8 cellular contexts compared by ENCODE assay signal in the genomic region with DNA sequence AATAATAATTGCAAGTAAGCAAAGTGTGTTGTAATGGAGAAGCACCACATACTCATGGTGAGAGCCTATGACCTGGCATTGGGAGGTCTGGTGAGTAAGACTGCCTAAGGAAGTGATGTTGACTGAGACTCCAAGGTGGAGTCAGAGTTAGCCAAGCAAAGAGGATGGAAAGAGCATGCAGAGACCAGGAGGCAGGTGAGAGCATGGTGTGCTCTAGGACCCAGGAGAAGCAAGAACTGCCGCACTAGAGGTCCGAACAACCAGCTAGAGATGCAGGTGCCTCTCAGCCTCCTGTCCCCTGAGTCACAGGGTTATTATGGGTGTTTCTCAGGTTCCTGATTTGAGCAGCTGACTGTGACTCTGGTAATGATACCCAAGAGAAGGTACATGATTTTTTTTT. TPM values are rescaled to one million over a fixed set of nuclear protein-coding genes. Genes with fewer than 3 reads are reported as not detected.
DNase-seq lines count a peak whose midpoint lies in the region; ATAC-seq, FAIRE-seq and TF ChIP-seq lines count a peak whose summit lies in the region.

No MANE protein-coding gene starts in this region.

- DNase-seq in GM13976 (ENCODE audit: low spot score) (peak; percentile 40), chondrocyte (ENCODE audit: low spot score) (no peak), pancreas (no peak), 8988T (no peak), NCI-H1092 (lab: John Stamatoyannopoulos, UW) (no peak), dedifferentiated amniotic fluid mesenchymal stem cell (ENCODE audit: extremely low spot score) (no peak)

- peak overlapping the region; percentile 63 for H3K27ac Mint-ChIP-seq in chondrocyte (ENCODE audit: unreplicated experiment)

- H3K4me1 ChIP-seq in pancreas: no peaks in the 10 kb centered on the region

- peaks cover 54% of the 10 kb centered on the region for H3K36me3 Mint-ChIP-seq in chondrocyte (ENCODE audit: low read depth)

- ATAC-seq in GM19468 (IDR thresholded peaks at IDR 0.05; ENCODE audit: extremely low read depth, unreplicated experiment): peak; percentile 53
- peak; percentile 95 for ATAC-seq in HG03520 (IDR thresholded peaks at IDR 0.05; ENCODE audit: unreplicated experiment)
- ATAC-seq in pancreas: peak in 3 of 4 donors; percentile 34 to 58 (median 36)

- no peaks in the 10 kb centered on the region for H3K9me3 ChIP-seq in pancreas

- no peak overlapping the region for H3K4me3 Mint-ChIP-seq in chondrocyte (ENCODE audit: unreplicated experiment)

- WGBS in pancreas, 2 donors: 45 to 46% methylated on average over 2 of the region's 2 CpGs

- no peak overlapping the region for H3K4me3 ChIP-seq in pancreas

- intact Hi-C loops in pancreas (cut with DNase I): no loop called here

- no peaks in the 10 kb centered on the region for H3K27me3 ChIP-seq in pancreas

- H3K4me1 Mint-ChIP-seq in chondrocyte (ENCODE audit: low read depth): peaks cover 15% of the 10 kb centered on the region

- no peaks in the 10 kb centered on the region for H3K9me3 Mint-ChIP-seq in chondrocyte (ENCODE audit: low read depth)

- peaks cover 6 to 56% (median 23%) of the 10 kb centered on the region in 3 donors for H3K36me3 ChIP-seq in pancreas

- no peak overlapping the region for H3K27ac ChIP-seq in pancreas

- FAIRE-seq in pancreas (lab: Jason Lieb, UNC): no peak

- H3K27me3 Mint-ChIP-seq in chondrocyte (ENCODE audit: low read depth): no peaks in the 10 kb centered on the region

- TF ChIP-seq CTCF in GM13976 (IDR thresholded peaks at IDR 0.05; ENCODE audit: borderline replicate concordance, control extremely low read depth, extremely low read depth, insufficient read depth, missing control alignments) (no peak), chondrocyte (IDR thresholded peaks at IDR 0.05) (no peak), pancreas (IDR thresholded peaks at IDR 0.05) (no peak)

- in situ Hi-C loops in GM13976 (cut with MboI; ENCODE audit: low sequenced_read_pairs, unreplicated experiment): no loop called here

RNA-seq across cellular contexts. Expression of a gene that starts 27.3 kb away (rescaled TPM):
- total RNA-seq in chondrocyte (77.6 to 86.1 TPM (median 86.0 TPM) in 3 replicates), pancreas (10 to 100 TPM; 48.8 to 89.3 (median 65.3) TPM)
- 10 to 100 TPM; 72.3 to 73.4 TPM for polyA plus RNA-seq in pancreas

RNA-seq across cellular contexts. Expression of a gene that starts 46.1 kb away (rescaled TPM):
- total RNA-seq in chondrocyte: 52.0 to 54.8 TPM (median 53.2 TPM) in 3 replicates
- total RNA-seq in pancreas: 10 to 100 TPM; 22.8 to 36.5 (median 30.5) TPM
- polyA plus RNA-seq in pancreas: 10 to 100 TPM; 29.5 to 31.1 TPM

Comparison
In these comparisons a context has a peak if more than half of its experiments do, and no peak if none do; other contexts are left out.
1. ATAC-seq: peak in every context shown above with its lines; median percentile 95 in HG03520; 53 in GM19468; 36 in pancreas.